ENCODE assay signal across 8 cellular contexts in the genomic region with DNA sequence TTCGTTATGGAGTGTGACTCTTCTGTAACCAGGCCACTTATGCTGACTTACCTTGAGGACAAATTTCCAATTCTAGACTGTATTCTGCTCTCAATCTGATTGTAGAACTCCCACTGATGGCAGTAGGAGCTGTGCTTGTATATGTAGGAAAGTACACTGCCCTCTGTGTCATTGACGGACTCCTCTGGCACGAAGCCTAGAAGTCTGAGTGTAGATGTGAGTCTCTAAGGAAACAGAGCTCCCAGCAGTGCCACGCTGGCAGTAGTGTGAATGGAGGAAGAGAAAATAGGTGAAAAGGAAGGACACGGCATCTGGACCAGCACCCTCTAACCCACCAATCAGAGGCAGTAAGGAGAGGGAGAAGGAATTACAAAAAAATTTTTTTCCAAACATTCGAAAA.
A peak's percentile ranks its signal among the peaks of the same experiment; 100 is the strongest.
DNase-seq lines count a peak whose midpoint lies in the region; ATAC-seq, FAIRE-seq and TF ChIP-seq lines count a peak whose summit lies in the region.
"Had no signal": no experiment of that assay in that cellular context is flagged by ENCODE, and none has a peak within 500 bp of the region (broad histone marks: within the 10 kb centered on the region; RNA-seq: fewer than 3 reads in every experiment).

No MANE protein-coding gene starts in this region.

- H3K27ac ChIP-seq in ascending aorta = no peak overlapping the region
- H3K27ac ChIP-seq in thyroid gland = peak overlapping the region in 2 of 3 donors; percentile 0 to 31
- H3K27ac ChIP-seq in CD8-positive, alpha-beta T cell (ENCODE audit: low read depth, low read length) = no peak overlapping the region

- H3K36me3 ChIP-seq in ascending aorta (no peaks in the 10 kb centered on the region), thyroid gland (no peaks in the 10 kb centered on the region)
- no peaks in the 10 kb centered on the region for H3K36me3 ChIP-seq in CD8-positive, alpha-beta T cell (ENCODE audit: insufficient read depth, low read length)

- TF ChIP-seq CTCF in ascending aorta (IDR thresholded peaks at IDR 0.05) (no peak), thyroid gland (IDR thresholded peaks at IDR 0.05) (no peak)
- TF ChIP-seq CTCF in CD8-positive, alpha-beta T cell (IDR thresholded peaks at IDR 0.05) = no peak

- POLR2A ChIA-PET in CD8-positive, alpha-beta T cell (lab: Charles Lee) = no interaction called here

- H3K4me3 ChIP-seq in ascending aorta (no peak overlapping the region), thyroid gland (replicated peaks in 1 of 3) (no peak overlapping the region)
- H3K4me3 ChIP-seq in CD8-positive, alpha-beta T cell (ENCODE audit: low read depth, low read length) = no peak overlapping the region

- H3K36me3 Mint-ChIP-seq in activated naive CD8-positive, alpha-beta T cell treated with anti-CD3 and anti-CD28 coated beads, Interleukin-2, amount 50 U/mL, for 24 hours (ENCODE audit: low read depth) = no peaks in the 10 kb centered on the region
- H3K36me3 Mint-ChIP-seq in CD8-positive, alpha-beta T cell = no peaks in the 10 kb centered on the region

- no peak for TF ChIP-seq POLR2A in thyroid gland (IDR thresholded peaks at IDR 0.05)

- no peak for ATAC-seq in HG03571 (IDR thresholded peaks at IDR 0.05; ENCODE audit: unreplicated experiment)
- no peak for ATAC-seq in activated naive CD8-positive, alpha-beta T cell treated with anti-CD3 and anti-CD28 coated beads, Interleukin-2, amount 50 U/mL, for 24 hours
- ATAC-seq in CD8-positive, alpha-beta T cell = no peak

- H3K27me3 ChIP-seq in ascending aorta = no peaks in the 10 kb centered on the region
- no peaks in the 10 kb centered on the region for H3K27me3 ChIP-seq in thyroid gland
- no peaks in the 10 kb centered on the region for H3K27me3 ChIP-seq in CD8-positive, alpha-beta T cell (ENCODE audit: insufficient read depth, low read length)

- H3K9me3 ChIP-seq in ascending aorta (no peaks in the 10 kb centered on the region), thyroid gland (no peaks in the 10 kb centered on the region)
- no peaks in the 10 kb centered on the region for H3K9me3 ChIP-seq in CD8-positive, alpha-beta T cell (ENCODE audit: low read length)

- H3K27me3 Mint-ChIP-seq in activated naive CD8-positive, alpha-beta T cell treated with anti-CD3 and anti-CD28 coated beads, Interleukin-2, amount 50 U/mL, for 24 hours = no peaks in the 10 kb centered on the region
- H3K27me3 Mint-ChIP-seq in CD8-positive, alpha-beta T cell (ENCODE audit: low read depth) = no peaks in the 10 kb centered on the region

- intact Hi-C loops in ascending aorta (cut with DNase I) = no loop called here
- intact Hi-C loops in thyroid gland (cut with DNase I) = no loop called here
- intact Hi-C loops in CD8-positive, alpha-beta T cell (cut with DNase I, micrococcal nuclease) = no loop called here

- CTCF ChIA-PET in CD8-positive, alpha-beta T cell (lab: Charles Lee) = no interaction called here

- DNase-seq in HTR-8/SVneo (ENCODE audit: insufficient read length, low spot score) (peak; percentile 53), ascending aorta (ENCODE audit: low spot score in 2 of 2) (peak; percentile 22 to 79), iPS-NIHi11 (ENCODE audit: low spot score) (peak; percentile 24), thyroid gland (peak; percentile 90 to 95)
- DNase-seq in activated naive CD8-positive, alpha-beta T cell treated with anti-CD3 and anti-CD28 coated beads, Interleukin-2, amount 50 U/mL, for 24 hours = no peak
- no peak for DNase-seq in CD8-positive, alpha-beta T cell
- DNase-seq: stimulated activated CD4-positive, alpha-beta T cell treated with anti-CD3 and anti-CD28 coated beads, Interleukin-4, amount 100 ng/mL, for 24 hours had no signal

- H3K4me1 Mint-ChIP-seq in activated naive CD8-positive, alpha-beta T cell treated with anti-CD3 and anti-CD28 coated beads, Interleukin-2, amount 50 U/mL, for 24 hours = no peaks in the 10 kb centered on the region
- H3K4me1 Mint-ChIP-seq in CD8-positive, alpha-beta T cell (ENCODE audit: low read depth) = no peaks in the 10 kb centered on the region

- WGBS in thyroid gland, 2 donors = 16 to 22% methylated on average over 6 of the region's 6 CpGs

- H3K27ac Mint-ChIP-seq in activated naive CD8-positive, alpha-beta T cell treated with anti-CD3 and anti-CD28 coated beads, Interleukin-2, amount 50 U/mL, for 24 hours = no peak overlapping the region
- H3K27ac Mint-ChIP-seq in CD8-positive, alpha-beta T cell = no peak overlapping the region

- FAIRE-seq in HTR-8/SVneo (lab: Jason Lieb, UNC) = no peak

- H3K4me1 ChIP-seq in ascending aorta (no peaks in the 10 kb centered on the region), thyroid gland (peaks cover 7 to 8% of the 10 kb centered on the region in 2 donors)
- no peaks in the 10 kb centered on the region for H3K4me1 ChIP-seq in CD8-positive, alpha-beta T cell (ENCODE audit: insufficient read depth, low read length)

- no peak overlapping the region for H3K4me3 Mint-ChIP-seq in activated naive CD8-positive, alpha-beta T cell treated with anti-CD3 and anti-CD28 coated beads, Interleukin-2, amount 50 U/mL, for 24 hours
- H3K4me3 Mint-ChIP-seq in CD8-positive, alpha-beta T cell = no peak overlapping the region

- H3K9me3 Mint-ChIP-seq in activated naive CD8-positive, alpha-beta T cell treated with anti-CD3 and anti-CD28 coated beads, Interleukin-2, amount 50 U/mL, for 24 hours = peaks cover 7% of the 10 kb centered on the region
- H3K9me3 Mint-ChIP-seq in CD8-positive, alpha-beta T cell = no peaks in the 10 kb centered on the region

Comparison
In these comparisons a context has a peak if more than half of its experiments do, and no peak if none do; other contexts are left out.
1. DNase-seq: peak in HTR-8/SVneo (single experiment), ascending aorta (2 of 2), iPS-NIHi11 (single experiment) and thyroid gland (2 of 2); none in activated naive CD8-positive, alpha-beta T cell treated with anti-CD3 and anti-CD28 coated beads, Interleukin-2, amount 50 U/mL, for 24 hours (single experiment) and CD8-positive, alpha-beta T cell (0 of 7).
2. H3K27ac ChIP-seq: peak in thyroid gland (2 of 3); none in ascending aorta (0 of 2) and CD8-positive, alpha-beta T cell (single experiment).